11 cellular contexts compared by ENCODE assay signal in genomic region chr10:37162430-37162829, GRCh38. TPM values are rescaled to one million over a fixed set of nuclear protein-coding genes. Genes with fewer than 3 reads are reported as not detected.
"Had no signal": no experiment of that assay in that cellular context is flagged by ENCODE, and none has a peak within 500 bp of the region (broad histone marks: within the 10 kb centered on the region; RNA-seq: fewer than 3 reads in every experiment).

No MANE protein-coding gene starts in this region.

RNA-seq across cellular contexts. Expression of gene ANKRD30A, which starts 37.0 kb away (rescaled TPM):
- total RNA-seq: OCI-LY7, PC-9, Peyer's patch, Right ventricle myocardium inferior, Right ventricle myocardium superior, RPMI7951, SJCRH30, SJSA1, SK-MEL-5, T-cell had no signal
- polyA plus RNA-seq: SK-N-SH had no signal
